In genomic region chr2:120539421-120539936, GRCh38 we compare ENCODE assay signal across 15 cellular contexts.
"Had no signal": no experiment of that assay in that cellular context is flagged by ENCODE, and none has a peak within 500 bp of the region (broad histone marks: within the 10 kb centered on the region; RNA-seq: fewer than 3 reads in every experiment).

No MANE protein-coding gene starts in this region.

- H3K27me3 ChIP-seq: SJSA1, upper lobe of left lung had no signal

- H3K4me3 ChIP-seq: lower lobe of right lung, SJSA1, skin epidermis, upper lobe of left lung had no signal

- DNase-seq: activated CD4-positive, alpha-beta memory T cell treated with anti-CD3 and anti-CD28 coated beads, Interleukin-2, amount 10 ng/mL, durations not matched to agents 7 days and 5 days; activated gamma-delta T cell; activated T-cell treated with anti-CD3 and anti-CD28 coated beads, Interleukin-2, amount 50 U/mL, for 48 hours; aorta; effector CD4-positive, alpha-beta T cell; hippocampal formation; kidney glomerular epithelial cell; lower lobe of right lung; natural killer cell; occipital lobe; T1000; upper lobe of left lung had no signal

- H3K27ac ChIP-seq: lower lobe of right lung, SJSA1 had no signal

- H3K9me3 ChIP-seq: lower lobe of right lung, SJSA1, upper lobe of left lung had no signal

- H3K36me3 ChIP-seq: lower lobe of right lung, SJSA1, upper lobe of left lung had no signal

- ATAC-seq: natural killer cell; stimulated activated memory B cell treated with anti-CD40 and anti-IgM and Interleukin-4, amounts not matched to agents 10 μg/mL and 1 μg/mL and 100 μg/mL, for 72 hours had no signal
